In the genomic region with DNA sequence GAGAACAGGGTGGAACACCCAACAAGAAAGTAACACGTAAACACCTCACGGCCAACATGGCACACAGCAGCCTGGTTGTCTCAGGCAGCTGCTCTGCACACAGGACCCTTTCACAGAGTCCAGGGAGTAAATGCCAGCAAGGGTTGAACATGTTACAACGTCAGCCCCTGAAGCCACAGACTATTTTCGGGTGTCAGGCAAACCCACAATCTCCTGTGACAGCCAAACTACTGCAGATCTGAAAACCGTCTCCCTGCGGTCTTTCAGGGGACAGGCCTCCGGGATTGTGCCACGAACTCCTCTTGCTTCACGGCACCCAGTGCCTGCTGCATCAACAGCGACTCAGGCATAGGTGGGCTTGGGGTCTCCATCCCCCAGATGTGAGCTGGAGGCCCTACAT, we compare ENCODE assay signal across 8 cellular contexts.
DNase-seq lines count a peak whose midpoint lies in the region; FAIRE-seq and TF ChIP-seq lines count a peak whose summit lies in the region.
"Had no signal": no experiment of that assay in that cellular context is flagged by ENCODE, and none has a peak within 500 bp of the region (broad histone marks: within the 10 kb centered on the region; RNA-seq: fewer than 3 reads in every experiment).

No MANE protein-coding gene starts in this region.

- peak overlapping the region; percentile 61 for H3K4me3 Mint-ChIP-seq in activated T-helper 1 cell treated with anti-CD3 and anti-CD28 coated beads, Interleukin-12 subunit alpha, Interleukin-12 subunit beta, Interleukin-2, Interleukin-4 antibody, amounts not matched to agents 30 ng/mL and 10 ng/mL and 1 ng/mL, durations not matched to agents 14 hours and 24 hours and 36 hours

- peaks cover 77% of the 10 kb centered on the region for H3K4me1 Mint-ChIP-seq in activated T-helper 1 cell treated with anti-CD3 and anti-CD28 coated beads, Interleukin-12 subunit alpha, Interleukin-12 subunit beta, Interleukin-2, Interleukin-4 antibody, amounts not matched to agents 30 ng/mL and 10 ng/mL and 1 ng/mL, durations not matched to agents 14 hours and 24 hours and 36 hours (ENCODE audit: low read depth)

- peak overlapping the region; percentile 58 for H3K27ac Mint-ChIP-seq in activated T-helper 1 cell treated with anti-CD3 and anti-CD28 coated beads, Interleukin-12 subunit alpha, Interleukin-12 subunit beta, Interleukin-2, Interleukin-4 antibody, amounts not matched to agents 30 ng/mL and 10 ng/mL and 1 ng/mL, durations not matched to agents 14 hours and 24 hours and 36 hours

- no peak overlapping the region for H3K27ac ChIP-seq in kidney (ENCODE audit: low read depth in 2 of 2, low read length in 2 of 2)
- H3K27ac ChIP-seq: body of pancreas had no signal

- intact Hi-C loops in activated T-helper 1 cell treated with anti-CD3 and anti-CD28 coated beads, Interleukin-12 subunit alpha, Interleukin-12 subunit beta, Interleukin-2, Interleukin-4 antibody, amounts not matched to agents 30 ng/mL and 10 ng/mL and 1 ng/mL, durations not matched to agents 14 hours and 24 hours and 36 hours (cut with micrococcal nuclease): loop anchor here (1.0 kb wide), 3 partner anchors 26 to 74 kb away; no protein-coding TSS in a partner anchor
- intact Hi-C loops in kidney (cut with DNase I): no loop called here

- H3K36me3 ChIP-seq in kidney (ENCODE audit: control insufficient read depth in 1 of 2, insufficient read depth in 2 of 2, low read length in 2 of 2): no peaks in the 10 kb centered on the region

- no peaks in the 10 kb centered on the region for H3K27me3 Mint-ChIP-seq in activated T-helper 1 cell treated with anti-CD3 and anti-CD28 coated beads, Interleukin-12 subunit alpha, Interleukin-12 subunit beta, Interleukin-2, Interleukin-4 antibody, amounts not matched to agents 30 ng/mL and 10 ng/mL and 1 ng/mL, durations not matched to agents 14 hours and 24 hours and 36 hours (ENCODE audit: insufficient read depth)

- H3K9me3 Mint-ChIP-seq in activated T-helper 1 cell treated with anti-CD3 and anti-CD28 coated beads, Interleukin-12 subunit alpha, Interleukin-12 subunit beta, Interleukin-2, Interleukin-4 antibody, amounts not matched to agents 30 ng/mL and 10 ng/mL and 1 ng/mL, durations not matched to agents 14 hours and 24 hours and 36 hours: no peaks in the 10 kb centered on the region

- H3K9ac ChIP-seq in kidney (ENCODE audit: low read length in 2 of 2): no peak overlapping the region

- peaks cover 0 to 2% of the 10 kb centered on the region in 2 donors for H3K4me1 ChIP-seq in kidney (ENCODE audit: control insufficient read depth in 1 of 2, insufficient read depth in 1 of 2, low read depth in 1 of 2, low read length in 2 of 2)
- H3K4me1 ChIP-seq: body of pancreas had no signal

- DNase-seq in GM19240 (ENCODE audit: insufficient read length, low spot score): peak; percentile 29
- DNase-seq in NOMO-1 (lab: John Stamatoyannopoulos, UW; ENCODE audit: unreplicated experiment in 2 of 2): peak; percentile 90 to 97
- DNase-seq in activated T-helper 1 cell treated with anti-CD3 and anti-CD28 coated beads, Interleukin-12 subunit alpha, Interleukin-12 subunit beta, Interleukin-2, Interleukin-4 antibody, amounts not matched to agents 30 ng/mL and 10 ng/mL and 1 ng/mL, durations not matched to agents 14 hours and 24 hours and 36 hours (ENCODE audit: low spot score): peak; percentile 58
- peak; percentile 18 to 22 for DNase-seq in stimulated activated CD8-positive, alpha-beta memory T cell treated with anti-CD3 and anti-CD28 coated beads, Interleukin-15, amount 100 ng/mL, for 4 hours (ENCODE audit: low read depth in 2 of 2)
- no peak for DNase-seq in kidney
- no peak for DNase-seq in DMS 273 treated with DMSO at 0.1 percent for 48 hours (lab: John Stamatoyannopoulos, UW)
- DNase-seq in SHP77 treated with DMSO at 0.1 percent for 48 hours (lab: John Stamatoyannopoulos, UW): no peak

- no peak for FAIRE-seq in kidney (lab: Jason Lieb, UNC)

- H3K9me3 ChIP-seq in kidney (ENCODE audit: control insufficient read depth in 1 of 2, low read length in 2 of 2): no peaks in the 10 kb centered on the region
- H3K9me3 ChIP-seq: body of pancreas had no signal

- TF ChIP-seq CTCF in kidney (IDR thresholded peaks at IDR 0.05; ENCODE audit: borderline replicate concordance, extremely low read depth, insufficient read depth): no peak

- no peak overlapping the region for H3K4me3 ChIP-seq in kidney (ENCODE audit: low read length in 2 of 2)
- H3K4me3 ChIP-seq: body of pancreas had no signal

- H3K36me3 Mint-ChIP-seq in activated T-helper 1 cell treated with anti-CD3 and anti-CD28 coated beads, Interleukin-12 subunit alpha, Interleukin-12 subunit beta, Interleukin-2, Interleukin-4 antibody, amounts not matched to agents 30 ng/mL and 10 ng/mL and 1 ng/mL, durations not matched to agents 14 hours and 24 hours and 36 hours (ENCODE audit: low read depth): peaks cover 6% of the 10 kb centered on the region

Comparison
In these comparisons a context has a peak if more than half of its experiments do, and no peak if none do; other contexts are left out.
1. DNase-seq: peak in GM19240 (single experiment), NOMO-1 (2 of 2), activated T-helper 1 cell treated with anti-CD3 and anti-CD28 coated beads, Interleukin-12 subunit alpha, Interleukin-12 subunit beta, Interleukin-2, Interleukin-4 antibody, amounts not matched to agents 30 ng/mL and 10 ng/mL and 1 ng/mL, durations not matched to agents 14 hours and 24 hours and 36 hours (single experiment) and stimulated activated CD8-positive, alpha-beta memory T cell treated with anti-CD3 and anti-CD28 coated beads, Interleukin-15, amount 100 ng/mL, for 4 hours (2 of 2); none in kidney (single experiment), DMS 273 treated with DMSO at 0.1 percent for 48 hours (single experiment) and SHP77 treated with DMSO at 0.1 percent for 48 hours (single experiment).